ENCODE assay signal across 8 cellular contexts in the genomic region with DNA sequence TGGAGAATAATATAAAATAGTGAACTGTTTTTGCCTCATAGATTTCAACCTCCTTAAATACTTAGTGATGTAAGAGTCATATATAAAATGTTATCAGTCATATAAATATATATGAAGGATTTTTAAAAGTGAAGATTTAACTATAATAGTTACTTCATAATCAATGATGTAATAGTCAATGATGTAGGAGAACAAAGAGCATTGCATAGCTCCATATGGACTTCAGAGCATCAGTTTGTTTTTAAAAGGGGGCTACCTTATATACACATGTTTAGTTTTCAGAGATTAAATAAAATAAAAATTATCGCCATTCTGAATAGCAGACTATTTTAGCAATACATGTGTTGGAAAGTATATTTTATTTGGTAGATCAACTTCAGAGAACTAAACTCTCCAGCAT. TPM values are rescaled to one million over a fixed set of nuclear protein-coding genes. Genes with fewer than 3 reads are reported as not detected.
A peak's percentile ranks its signal among the peaks of the same experiment; 100 is the strongest.
DNase-seq lines count a peak whose midpoint lies in the region; ATAC-seq and TF ChIP-seq lines count a peak whose summit lies in the region.

No MANE protein-coding gene starts in this region.

- no peaks in the 10 kb centered on the region for H4K20me1 ChIP-seq in OCI-LY7 (ENCODE audit: insufficient read depth, low read length)

- TF ChIP-seq POLR2A in esophagus muscularis mucosa (IDR thresholded peaks at IDR 0.05; ENCODE audit: low read depth) = no peak
- TF ChIP-seq POLR2A in vagina (IDR thresholded peaks at IDR 0.05) = no peak

- no peak overlapping the region for H3K14ac ChIP-seq in trophoblast cell (ENCODE audit: low read length)

- H4K8ac ChIP-seq in trophoblast cell (ENCODE audit: low read depth, low read length) = no peak overlapping the region

- TF ChIP-seq CTCF in OCI-LY7 (conservative IDR thresholded peaks at IDR 0.05; ENCODE audit: low read length) (no peak), esophagus muscularis mucosa (IDR thresholded peaks at IDR 0.05) (no peak), vagina (IDR thresholded peaks at IDR 0.05) (no peak)

- H2BK5ac ChIP-seq in trophoblast cell (ENCODE audit: low read depth, low read length, poor library complexity) = no peak overlapping the region

- 37% methylated on average over 1 of the region's 1 CpG for WGBS in esophagus muscularis mucosa
- no CpG with 5 or more reads among the region's 1 CpG for WGBS in trophoblast cell (ENCODE audit: extremely low coverage, insufficient coverage, insufficient read length)

- intact Hi-C loops in OCI-LY7 (cut with micrococcal nuclease; ENCODE audit: unreplicated experiment) (loop anchor here (5.0 to 10.0 kb wide), 4 partner anchors 319 to 1669 kb away; a partner anchor contains a TSS), esophagus muscularis mucosa (cut with DNase I) (no loop called here), vagina (cut with DNase I) (loop anchor here (10.0 kb wide), 1 partner anchor 321 kb away; a partner anchor contains a TSS)

- H3K9me2 ChIP-seq in OCI-LY7 (ENCODE audit: insufficient read depth, low read length) = no peaks in the 10 kb centered on the region

- H3K4me2 ChIP-seq in OCI-LY7 (ENCODE audit: low read length) (peak overlapping the region; percentile 91), skeletal muscle satellite cell (ENCODE audit: low read length) (peak overlapping the region; percentile 95), trophoblast cell (ENCODE audit: low read length) (no peak overlapping the region)

- no peak for TF ChIP-seq EP300 in esophagus muscularis mucosa (IDR thresholded peaks at IDR 0.05)

- no peak overlapping the region for H3K23ac ChIP-seq in trophoblast cell (ENCODE audit: low read length)

- H3K27me3 ChIP-seq in esophagus muscularis mucosa (no peaks in the 10 kb centered on the region), skeletal muscle satellite cell (ENCODE audit: control insufficient read depth, insufficient read depth, low read length) (no peaks in the 10 kb centered on the region), vagina (no peaks in the 10 kb centered on the region), trophoblast cell (ENCODE audit: insufficient read depth, low read length) (no peaks in the 10 kb centered on the region)

- H3K27ac ChIP-seq in OCI-LY7 (ENCODE audit: low read depth, low read length, poor library complexity, severe bottlenecking) = peak overlapping the region; percentile 82
- peak overlapping the region; percentile 83 to 86 (median 86) for H3K27ac ChIP-seq in esophagus muscularis mucosa (replicated peaks in 1 of 4)
- H3K27ac ChIP-seq in vagina = no peak overlapping the region
- no peak overlapping the region for H3K27ac ChIP-seq in trophoblast cell (ENCODE audit: low read depth, low read length)

- H2AK5ac ChIP-seq in trophoblast cell (ENCODE audit: low read length) = no peak overlapping the region

- peaks cover 9% of the 10 kb centered on the region; the same call in 1 of the 2 replicates for H3K9me3 ChIP-seq in OCI-LY7 (ENCODE audit: low read length)
- no peaks in the 10 kb centered on the region for H3K9me3 ChIP-seq in esophagus muscularis mucosa
- no peaks in the 10 kb centered on the region for H3K9me3 ChIP-seq in skeletal muscle satellite cell (replicated peaks; ENCODE audit: low read length)
- H3K9me3 ChIP-seq in vagina = no peaks in the 10 kb centered on the region
- no peaks in the 10 kb centered on the region for H3K9me3 ChIP-seq in trophoblast cell (ENCODE audit: insufficient read depth, low read depth, low read length)

- peak overlapping the region; percentile 89 for H3K4me3 ChIP-seq in OCI-LY7 (ENCODE audit: low read depth, low read length, poor library complexity, severe bottlenecking)
- H3K4me3 ChIP-seq in esophagus muscularis mucosa = peak overlapping the region; percentile 64 to 72 (median 70)
- H3K4me3 ChIP-seq in skeletal muscle satellite cell (ENCODE audit: low read length) = peak overlapping the region; percentile 74
- H3K4me3 ChIP-seq in vagina = peak overlapping the region in 1 of 2 donors; percentile 72
- no peak overlapping the region for H3K4me3 ChIP-seq in trophoblast cell (ENCODE audit: low read depth, low read length)

- no peak overlapping the region for H3K4ac ChIP-seq in trophoblast cell (ENCODE audit: low read depth, low read length)

- no peak overlapping the region for H2AFZ ChIP-seq in OCI-LY7 (ENCODE audit: low read length)
- H2AFZ ChIP-seq in trophoblast cell (ENCODE audit: insufficient read depth, low read length, poor library complexity) = no peak overlapping the region

- CTCF ChIA-PET in OCI-LY7 (lab: Charles Lee; ENCODE audit: unreplicated experiment) = no interaction called here

- H2BK120ac ChIP-seq in trophoblast cell (ENCODE audit: insufficient read depth, low read length, poor library complexity) = no peak overlapping the region

- H3K4me1 ChIP-seq in OCI-LY7 (ENCODE audit: insufficient read depth, low read length, poor library complexity, severe bottlenecking) = peaks cover 14% of the 10 kb centered on the region
- H3K4me1 ChIP-seq in esophagus muscularis mucosa = peaks cover 12 to 61% (median 56%) of the 10 kb centered on the region in 4 donors
- H3K4me1 ChIP-seq in skeletal muscle satellite cell (ENCODE audit: control insufficient read depth, insufficient read depth, low read length) = peaks cover 14% of the 10 kb centered on the region
- peaks cover 27% of the 10 kb centered on the region for H3K4me1 ChIP-seq in vagina
- H3K4me1 ChIP-seq in trophoblast cell (ENCODE audit: control insufficient read depth in 1 of 2, insufficient read depth in 2 of 2, low read length in 2 of 2) = peaks cover 0 to 2% of the 10 kb centered on the region in 2 experiments

- no peak overlapping the region for H4K91ac ChIP-seq in trophoblast cell (ENCODE audit: low read depth, low read length)

- peaks cover 30% of the 10 kb centered on the region for H3K36me3 ChIP-seq in OCI-LY7 (ENCODE audit: insufficient read depth, low read length)
- no peaks in the 10 kb centered on the region for H3K36me3 ChIP-seq in esophagus muscularis mucosa
- H3K36me3 ChIP-seq in skeletal muscle satellite cell (ENCODE audit: insufficient read depth, low read length) = no peaks in the 10 kb centered on the region
- no peaks in the 10 kb centered on the region for H3K36me3 ChIP-seq in vagina
- H3K36me3 ChIP-seq in trophoblast cell (ENCODE audit: control insufficient read depth in 1 of 2, insufficient read depth in 2 of 2, low read length in 2 of 2) = no peaks in the 10 kb centered on the region

- peaks cover 72% of the 10 kb centered on the region for H3K79me2 ChIP-seq in OCI-LY7 (ENCODE audit: insufficient read depth, low read depth, low read length)
- H3K79me2 ChIP-seq in trophoblast cell (ENCODE audit: control insufficient read depth, insufficient read depth, low read length, poor library complexity) = no peaks in the 10 kb centered on the region

- ATAC-seq in GM19324 (IDR thresholded peaks at IDR 0.05; ENCODE audit: low FRiP score, unreplicated experiment) = no peak

- POLR2A ChIA-PET in OCI-LY7 (lab: Charles Lee) = interaction anchor here (0.6 to 1.8 kb wide), 9 partner anchors 22 to 1975 kb away, joined by 3 to 9 read pairs (median 3); a partner anchor contains a TSS

- no peak overlapping the region for H2BK12ac ChIP-seq in trophoblast cell (ENCODE audit: low read length)

- DNase-seq in NCI-H2171 treated with DMSO at 0.1 percent for 48 hours (lab: John Stamatoyannopoulos, UW) (peak; percentile 1), NCI-H2171 (lab: John Stamatoyannopoulos, UW) (no peak), OCI-LY7 (ENCODE audit: low spot score) (no peak), esophagus muscularis mucosa (ENCODE audit: extremely low spot score) (no peak), vagina (ENCODE audit: extremely low spot score in 2 of 2) (no peak), trophoblast cell (no peak)

- no peak overlapping the region for H4K12ac ChIP-seq in trophoblast cell (ENCODE audit: low read depth, low read length)

- peak overlapping the region; percentile 90 for H3K9ac ChIP-seq in skeletal muscle satellite cell (ENCODE audit: low read depth, low read length)
- H3K9ac ChIP-seq in trophoblast cell (ENCODE audit: low read length) = no peak overlapping the region

- BruUV-seq in OCI-LY7 (replicated peaks; lab: Mats Ljungman, UMichigan) = no TSS peak

- H3K18ac ChIP-seq in trophoblast cell (ENCODE audit: low read length) = no peak overlapping the region

- H3K79me1 ChIP-seq in trophoblast cell (ENCODE audit: low read length) = peaks cover 2% of the 10 kb centered on the region

RNA-seq across cellular contexts. Expression of a gene that starts 29.1 kb away (rescaled TPM):
- total RNA-seq in OCI-LY7 (2014; rRNA removed; shearing (Covaris generic)) = 48.8 and 62.3 TPM in 2 replicates
- total RNA-seq in OCI-LY7 (2022) = 40.9 and 42.1 TPM in 2 replicates
- 10 to 100 TPM; 23.5 to 40.4 (median 35.2) TPM for total RNA-seq in esophagus muscularis mucosa
- 16.8 and 18.3 TPM in 2 replicates for total RNA-seq in skeletal muscle satellite cell (2012; rRNA removed)
- 54.5 TPM for total RNA-seq in vagina
- 20.2 and 21.7 TPM in 2 replicates for polyA plus RNA-seq in trophoblast cell (2013)

Comparison
In these comparisons a context has a peak if more than half of its experiments do, and no peak if none do; other contexts are left out.
1. H3K27ac ChIP-seq: peak in OCI-LY7 (single experiment) and esophagus muscularis mucosa (4 of 4); none in vagina (single experiment) and trophoblast cell (single experiment).